In the genomic region with DNA sequence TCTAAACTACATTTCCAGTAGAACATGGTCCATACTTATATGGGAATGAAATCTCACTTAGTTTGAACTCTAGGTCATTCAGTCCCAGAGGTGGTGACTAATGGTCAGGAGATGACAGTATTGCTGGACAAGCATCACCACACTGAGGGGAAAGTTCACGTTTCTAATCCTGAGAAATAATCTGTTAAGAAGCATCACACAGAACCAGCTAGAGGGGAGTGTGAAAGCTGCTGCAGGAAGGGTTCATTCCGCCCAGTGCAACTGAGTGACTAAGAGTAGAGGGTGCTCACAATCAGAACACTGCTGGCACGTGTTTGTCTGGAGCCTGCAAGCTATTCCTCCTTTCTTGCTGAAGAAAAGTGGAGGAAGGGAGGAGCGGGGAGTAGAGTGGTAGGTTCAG, we compare ENCODE assay signal across 10 cellular contexts. TPM values are rescaled to one million over a fixed set of nuclear protein-coding genes. Genes with fewer than 3 reads are reported as not detected.
DNase-seq lines count a peak whose midpoint lies in the region; ATAC-seq and TF ChIP-seq lines count a peak whose summit lies in the region.
"Had no signal": no experiment of that assay in that cellular context is flagged by ENCODE, and none has a peak within 500 bp of the region (broad histone marks: within the 10 kb centered on the region; RNA-seq: fewer than 3 reads in every experiment).

No MANE protein-coding gene starts in this region.

- POLR2A ChIA-PET in AG04449 (lab: Yijun Ruan, JAX) = interaction anchor here (2.0 kb wide), 1 partner anchor 19 kb away, joined by 4 read pairs; no protein-coding TSS in a partner anchor

- no peaks in the 10 kb centered on the region for H3K27me3 ChIP-seq in gastroesophageal sphincter

- peak overlapping the region; percentile 32 for H3K4me3 Mint-ChIP-seq in progenitor cell of endocrine pancreas (ENCODE audit: low read depth)
- H3K4me3 Mint-ChIP-seq: activated CD4-positive, alpha-beta T cell treated with anti-CD3 and anti-CD28 coated beads, Interleukin-2, amount 10 ng/mL, durations not matched to agents 7 days and 5 days; activated naive CD4-positive, alpha-beta T cell treated with anti-CD3 and anti-CD28 coated beads, Interleukin-2, amount 50 U/mL, for 24 hours had no signal

- CTCF ChIA-PET in AG04449 (lab: Yijun Ruan, JAX) = interaction anchor here (1.4 to 2.8 kb wide), 5 partner anchors 18 to 108 kb away, joined by 3 to 11 read pairs (median 8); no protein-coding TSS in a partner anchor

- H3K27ac Mint-ChIP-seq in progenitor cell of endocrine pancreas = no peak overlapping the region
- H3K27ac Mint-ChIP-seq: activated CD4-positive, alpha-beta T cell treated with anti-CD3 and anti-CD28 coated beads, Interleukin-2, amount 10 ng/mL, durations not matched to agents 7 days and 5 days; activated naive CD4-positive, alpha-beta T cell treated with anti-CD3 and anti-CD28 coated beads, Interleukin-2, amount 50 U/mL, for 24 hours had no signal

- no peak for TF ChIP-seq POLR2A in gastroesophageal sphincter (IDR thresholded peaks at IDR 0.05)

- H3K36me3 ChIP-seq in gastroesophageal sphincter = no peaks in the 10 kb centered on the region

- H3K36me3 Mint-ChIP-seq in progenitor cell of endocrine pancreas (ENCODE audit: insufficient read depth) = peaks cover 9% of the 10 kb centered on the region
- H3K36me3 Mint-ChIP-seq: activated naive CD4-positive, alpha-beta T cell treated with anti-CD3 and anti-CD28 coated beads, Interleukin-2, amount 50 U/mL, for 24 hours had no signal

- peaks cover 24 to 66% (median 27%) of the 10 kb centered on the region in 3 donors for H3K4me1 ChIP-seq in gastroesophageal sphincter

- 24 to 25% methylated on average over 2 to 4 of the region's 4 CpGs for whole genome bisulfite sequencing in gastroesophageal sphincter (ENCODE audit: low coverage in 1 of 2), 2 donors

- TF ChIP-seq EP300 in gastroesophageal sphincter (IDR thresholded peaks at IDR 0.05) = no peak

- no peak for DNase-seq in AG04449 (ENCODE audit: low read depth, low spot score)
- no peak for DNase-seq in progenitor cell of endocrine pancreas (ENCODE audit: low spot score, unreplicated experiment)
- no peak for DNase-seq in NCI-H526 treated with DMSO at 0.1 percent for 48 hours (lab: John Stamatoyannopoulos, UW)
- no peak for DNase-seq in SK-N-DZ (ENCODE audit: low spot score)
- no peak for DNase-seq in NCI-H1105 (lab: John Stamatoyannopoulos, UW)
- DNase-seq: activated CD4-positive, alpha-beta T cell treated with anti-CD3 and anti-CD28 coated beads, Interleukin-2, amount 10 ng/mL, durations not matched to agents 7 days and 5 days had no signal

- H3K9me3 Mint-ChIP-seq in progenitor cell of endocrine pancreas (ENCODE audit: low read depth) = no peaks in the 10 kb centered on the region
- H3K9me3 Mint-ChIP-seq: activated CD4-positive, alpha-beta T cell treated with anti-CD3 and anti-CD28 coated beads, Interleukin-2, amount 10 ng/mL, durations not matched to agents 7 days and 5 days; activated naive CD4-positive, alpha-beta T cell treated with anti-CD3 and anti-CD28 coated beads, Interleukin-2, amount 50 U/mL, for 24 hours had no signal

- H3K27ac ChIP-seq in gastroesophageal sphincter = peak overlapping the region in 3 of 4 donors; percentile 97 to 99 (median 99)

- TF ChIP-seq CTCF in AG04449 (IDR thresholded peaks at IDR 0.05; ENCODE audit: insufficient read depth, low read length, missing control alignments) = no peak
- TF ChIP-seq CTCF in WI38 (IDR thresholded peaks at IDR 0.05; ENCODE audit: low read depth, low read length) = no peak
- no peak for TF ChIP-seq CTCF in gastroesophageal sphincter (IDR thresholded peaks at IDR 0.05)
- no peak for TF ChIP-seq CTCF in progenitor cell of endocrine pancreas (IDR thresholded peaks at IDR 0.05; ENCODE audit: unreplicated experiment)

- H3K4me3 ChIP-seq in AG04449 (ENCODE audit: low read depth, low read length) (peak overlapping the region; percentile 78), WI38 (ENCODE audit: low read depth, low read length) (peak overlapping the region; percentile 91), gastroesophageal sphincter (peak overlapping the region in 1 of 2 donors; percentile 98)

- no peaks in the 10 kb centered on the region for H3K9me3 ChIP-seq in gastroesophageal sphincter

- H3K27me3 Mint-ChIP-seq in progenitor cell of endocrine pancreas = peaks cover 53% of the 10 kb centered on the region

- H3K4me1 Mint-ChIP-seq in progenitor cell of endocrine pancreas (ENCODE audit: low read depth) = peaks cover 37% of the 10 kb centered on the region

- no peak for ATAC-seq in gastroesophageal sphincter
- no peak for ATAC-seq in HG03097 (IDR thresholded peaks at IDR 0.05; ENCODE audit: low FRiP score, unreplicated experiment)

RNA-seq across cellular contexts. Expression of a gene that starts 2.7 kb away (rescaled TPM):
- 100 to 1,000 TPM; 278 to 618 (median 440) TPM for total RNA-seq in gastroesophageal sphincter
- total RNA-seq in progenitor cell of endocrine pancreas = 81.3 and 90.8 TPM in 2 replicates
- 47.5 and 48.2 TPM in 2 replicates for polyA plus RNA-seq in SK-N-DZ (2014; cell fraction: cytosol; rRNA removed)
- 44.8 and 49.1 TPM in 2 replicates for polyA plus RNA-seq in SK-N-DZ (2014; cell fraction: nucleus; rRNA removed)

RNA-seq across cellular contexts. Expression of a gene that starts 2.8 kb away (rescaled TPM):
- total RNA-seq in gastroesophageal sphincter (100 to 1,000 TPM; 478 to 945 (median 543) TPM), progenitor cell of endocrine pancreas (120 and 121 TPM in 2 replicates)
- polyA plus RNA-seq in SK-N-DZ (2014; cell fraction: cytosol; rRNA removed) = 65.4 and 81.9 TPM in 2 replicates
- polyA plus RNA-seq in SK-N-DZ (2014; cell fraction: nucleus; rRNA removed) = 108 and 116 TPM in 2 replicates
- total RNA-seq: activated CD4-positive, alpha-beta T cell treated with anti-CD3 and anti-CD28 coated beads, Interleukin-2, amount 10 ng/mL, durations not matched to agents 7 days and 5 days had no signal
